ENCODE assay signal across 8 cellular contexts in genomic region chr10:27558612-27559020, GRCh38. TPM values are rescaled to one million over a fixed set of nuclear protein-coding genes. Genes with fewer than 3 reads are reported as not detected.
DNase-seq lines count a peak whose midpoint lies in the region; ATAC-seq and TF ChIP-seq lines count a peak whose summit lies in the region.

No MANE protein-coding gene starts in this region.

- H3K4me1 ChIP-seq in A673 (ENCODE audit: insufficient read depth, low read length, poor library complexity, severe bottlenecking), result no peaks in the 10 kb centered on the region

- peak; percentile 39 for DNase-seq in A673 (ENCODE audit: low spot score)
- peak; percentile 44 for DNase-seq in ELF-1 (ENCODE audit: low read depth, low spot score)
- DNase-seq in NOMO-1 treated with dmso at 0.1 percent for 144 hours (lab: John Stamatoyannopoulos, UW; ENCODE audit: unreplicated experiment), result peak; percentile 22
- peak; percentile 57 for DNase-seq in astrocyte of the hippocampus (ENCODE audit: low read depth, low spot score)
- peak; percentile 28 for DNase-seq in iPS DF 19.7 (ENCODE audit: low read depth, low spot score)
- DNase-seq in stimulated activated CD4-positive, alpha-beta T cell treated with anti-CD3 and anti-CD28 coated beads, Interleukin-2, amount 100 ng/mL, for 4 hours (ENCODE audit: low read depth), result peak; percentile 11
- DNase-seq in posterior vena cava (ENCODE audit: low spot score), result no peak

- no peaks in the 10 kb centered on the region for H3K27me3 ChIP-seq in A673 (replicated peaks; ENCODE audit: insufficient read depth, low read depth, low read length, poor library complexity)

- CTCF ChIA-PET in A673 (lab: Charles Lee), result no interaction called here

- H3K9me3 ChIP-seq in A673 (ENCODE audit: low read depth, low read length, poor library complexity, severe bottlenecking), result no peaks in the 10 kb centered on the region

- peak; percentile 60 for ATAC-seq in HG02588 (IDR thresholded peaks at IDR 0.05; ENCODE audit: unreplicated experiment)

- TF ChIP-seq CTCF in A673 (conservative IDR thresholded peaks at IDR 0.05; ENCODE audit: low read depth, low read length), result peak; percentile 79

- H3K36me3 ChIP-seq in A673 (ENCODE audit: insufficient read depth, low read length, poor library complexity, severe bottlenecking), result no peaks in the 10 kb centered on the region

- intact Hi-C loops in A673 (cut with micrococcal nuclease; ENCODE audit: unreplicated experiment) (loop anchor here (2.0 to 5.0 kb wide), 2 partner anchors 98 to 684 kb away; no protein-coding TSS in a partner anchor), posterior vena cava (cut with DNase I) (no loop called here)

- H3K4me3 ChIP-seq in A673 (ENCODE audit: low read depth, low read length, poor library complexity, severe bottlenecking), result no peak overlapping the region

- no TSS peak for BruUV-seq in A673 (replicated peaks; lab: Mats Ljungman, UMichigan)

- POLR2A ChIA-PET in A673 (lab: Charles Lee; ENCODE audit: low non-redundant PET), result no interaction called here

- no peak overlapping the region for H3K27ac ChIP-seq in A673 (ENCODE audit: low read depth, low read length, poor library complexity, severe bottlenecking)

RNA-seq across cellular contexts. Expression of gene RAB18, which starts 54.5 kb away (rescaled TPM):
- 95.5 and 110 TPM in 2 replicates for total RNA-seq in A673 (2021)
- total RNA-seq in posterior vena cava, result 10 to 100 TPM; 94.7 to 96.2 TPM
